In genomic region chr6:82842721-82843120, GRCh38 we compare ENCODE assay signal across 18 cellular contexts.
DNase-seq lines count a peak whose midpoint lies in the region; TF ChIP-seq lines count a peak whose summit lies in the region.
"Had no signal": no experiment of that assay in that cellular context is flagged by ENCODE, and none has a peak within 500 bp of the region (broad histone marks: within the 10 kb centered on the region; RNA-seq: fewer than 3 reads in every experiment).

No MANE protein-coding gene starts in this region.

- H3K9ac ChIP-seq in Karpas-422 (ENCODE audit: low read length) = no peak overlapping the region

- TF ChIP-seq POLR2A in prostate gland (IDR thresholded peaks at IDR 0.05) = no peak
- no peak for TF ChIP-seq POLR2A in Peyer's patch (IDR thresholded peaks at IDR 0.05)

- DNase-seq in EH (ENCODE audit: low read depth) (peak; percentile 97), PC-9 (peak; percentile 49 to 66), epithelial cell of proximal tubule (ENCODE audit: low read depth) (peak; percentile 75), renal cortical epithelial cell (ENCODE audit: low read depth) (peak; percentile 91), Karpas-422 (no peak), prostate gland (ENCODE audit: low spot score) (no peak), Peyer's patch (no peak), C1 segment of cervical spinal cord (lab: John Stamatoyannopoulos, UW) (no peak)
- DNase-seq: activated CD4-positive, alpha-beta T cell treated with anti-CD3 and anti-CD28 coated beads, Interleukin-2, amount 10 ng/mL, durations not matched to agents 7 days and 5 days; aorta; CD4-positive, CD25-positive, alpha-beta regulatory T cell; effector CD4-positive, alpha-beta T cell; GOT3; left cardiac atrium; naive B cell; NCI-H2081 treated with DMSO at 0.1 percent for 48 hours; Right ventricle myocardium superior; stimulated activated CD4-positive, alpha-beta T cell treated with anti-CD3 and anti-CD28 coated beads, Interleukin-1b, Interleukin-23, amount 100 ng/mL, for 48 hours had no signal

- H3K9me2 ChIP-seq in PC-9 (ENCODE audit: insufficient read depth) (no peaks in the 10 kb centered on the region), Karpas-422 (replicated peaks; ENCODE audit: insufficient read depth, low read length) (no peaks in the 10 kb centered on the region)

- CTCF ChIA-PET in PC-9 (lab: Charles Lee) = no interaction called here

- WGBS in prostate gland = 77% methylated on average over 6 of the region's 6 CpGs

- H3K4me2 ChIP-seq in PC-9 (no peak overlapping the region), Karpas-422 (ENCODE audit: low read depth, low read length, poor library complexity, severe bottlenecking) (no peak overlapping the region)

- H4K20me1 ChIP-seq in PC-9 (ENCODE audit: insufficient read depth) (no peaks in the 10 kb centered on the region), Karpas-422 (ENCODE audit: insufficient read depth, low read depth, low read length) (no peaks in the 10 kb centered on the region)

- POLR2A ChIA-PET in PC-9 (lab: Charles Lee; ENCODE audit: unreplicated experiment) = no interaction called here

- no peaks in the 10 kb centered on the region for H3F3A ChIP-seq in PC-9 (ENCODE audit: insufficient read depth, low read depth)

- H3K79me2 ChIP-seq in PC-9 (ENCODE audit: low read depth) = no peaks in the 10 kb centered on the region
- H3K79me2 ChIP-seq in Karpas-422 (ENCODE audit: low read length) = no peaks in the 10 kb centered on the region

- H3K4me1 ChIP-seq in PC-9 (replicated peaks; ENCODE audit: insufficient read depth) = no peaks in the 10 kb centered on the region
- no peaks in the 10 kb centered on the region for H3K4me1 ChIP-seq in Karpas-422 (ENCODE audit: low read length)
- H3K4me1 ChIP-seq in prostate gland (replicated peaks) = no peaks in the 10 kb centered on the region
- no peaks in the 10 kb centered on the region for H3K4me1 ChIP-seq in Peyer's patch

- no TSS peak for BruUV-seq in PC-9 (replicated peaks; lab: Mats Ljungman, UMichigan)

- no peak overlapping the region for H3K4me3 ChIP-seq in PC-9
- H3K4me3 ChIP-seq in epithelial cell of proximal tubule (ENCODE audit: low read depth, low read length) = no peak overlapping the region
- no peak overlapping the region for H3K4me3 ChIP-seq in Karpas-422 (ENCODE audit: low read length)
- H3K4me3 ChIP-seq in prostate gland = no peak overlapping the region
- no peak overlapping the region for H3K4me3 ChIP-seq in Peyer's patch

- H2AFZ ChIP-seq in PC-9 (no peak overlapping the region), Karpas-422 (ENCODE audit: low read length) (no peak overlapping the region)

- H3K9me3 ChIP-seq in PC-9 (ENCODE audit: insufficient read depth, low read depth) (no peaks in the 10 kb centered on the region), Karpas-422 (ENCODE audit: low read length) (no peaks in the 10 kb centered on the region), prostate gland (no peaks in the 10 kb centered on the region), Peyer's patch (no peaks in the 10 kb centered on the region)

- intact Hi-C loops in PC-9 (cut with micrococcal nuclease; ENCODE audit: unreplicated experiment) = loop anchor here (5.0 kb wide), 1 partner anchor 110 kb away; no protein-coding TSS in a partner anchor
- intact Hi-C loops in prostate gland (cut with DNase I) = no loop called here

- TF ChIP-seq CTCF in PC-9 (conservative IDR thresholded peaks at IDR 0.05) (no peak), epithelial cell of proximal tubule (conservative IDR thresholded peaks at IDR 0.05; ENCODE audit: low read depth, low read length) (no peak), prostate gland (IDR thresholded peaks at IDR 0.05) (no peak), Peyer's patch (IDR thresholded peaks at IDR 0.05) (no peak)

- H3K36me3 ChIP-seq in PC-9 (ENCODE audit: low read depth) (no peaks in the 10 kb centered on the region), Karpas-422 (ENCODE audit: insufficient read depth, low read length) (no peaks in the 10 kb centered on the region), prostate gland (no peaks in the 10 kb centered on the region), Peyer's patch (no peaks in the 10 kb centered on the region)

- H3K27me3 ChIP-seq in PC-9 (ENCODE audit: insufficient read depth, low read depth) (no peaks in the 10 kb centered on the region), Karpas-422 (ENCODE audit: low read length) (no peaks in the 10 kb centered on the region), prostate gland (replicated peaks; ENCODE audit: insufficient read depth) (no peaks in the 10 kb centered on the region), Peyer's patch (no peaks in the 10 kb centered on the region)

- H3K27ac ChIP-seq in PC-9 (no peak overlapping the region), Karpas-422 (ENCODE audit: low read length) (no peak overlapping the region), prostate gland (no peak overlapping the region), Peyer's patch (no peak overlapping the region)

Comparison
In these comparisons a context has a peak if more than half of its experiments do, and no peak if none do; other contexts are left out.
1. DNase-seq: peak in EH (single experiment), PC-9 (2 of 2), epithelial cell of proximal tubule (single experiment) and renal cortical epithelial cell (single experiment); none in Karpas-422 (single experiment), prostate gland (single experiment), Peyer's patch (0 of 3) and C1 segment of cervical spinal cord (0 of 14).